In genomic region chr17:75876190-75876937, GRCh38 we compare ENCODE assay signal across 6 cellular contexts. TPM values are rescaled to one million over a fixed set of nuclear protein-coding genes. Genes with fewer than 3 reads are reported as not detected.
DNase-seq lines count a peak whose midpoint lies in the region; ATAC-seq lines count a peak whose summit lies in the region.

No MANE protein-coding gene starts in this region.

- peak overlapping the region; percentile 1 for H3K56ac ChIP-seq in mesendoderm (ENCODE audit: low read length)

- H3K23ac ChIP-seq in mesendoderm (ENCODE audit: low read length): no peak overlapping the region

- H3K27ac Mint-ChIP-seq in activated naive CD8-positive, alpha-beta T cell: peak overlapping the region; percentile 94

- peaks cover 40% of the 10 kb centered on the region for H3K4me1 Mint-ChIP-seq in activated naive CD8-positive, alpha-beta T cell (ENCODE audit: low read depth)

- no peaks in the 10 kb centered on the region for H3K9me3 Mint-ChIP-seq in activated naive CD8-positive, alpha-beta T cell (ENCODE audit: low read depth)

- H3K4me2 ChIP-seq in BLaER1: peak overlapping the region; percentile 93
- no peak overlapping the region for H3K4me2 ChIP-seq in mesendoderm (ENCODE audit: low read length)

- no peaks in the 10 kb centered on the region for H3K36me3 Mint-ChIP-seq in activated naive CD8-positive, alpha-beta T cell

- no peaks in the 10 kb centered on the region for H3K27me3 Mint-ChIP-seq in activated naive CD8-positive, alpha-beta T cell

- no peak overlapping the region for H2BK5ac ChIP-seq in mesendoderm (ENCODE audit: low read length)

- peak; percentile 82 for DNase-seq in NCI-H2171 (lab: John Stamatoyannopoulos, UW)
- peak; percentile 74 for DNase-seq in mesendoderm
- DNase-seq in aorta: peak; percentile 82 to 83

- H3K9me3 ChIP-seq in BLaER1 (no peaks in the 10 kb centered on the region), aorta (ENCODE audit: control insufficient read depth, low read length) (no peaks in the 10 kb centered on the region)

- no CpG with 5 or more reads among the region's 26 CpGs for WGBS in mesendoderm (ENCODE audit: extremely low coverage, insufficient coverage, low lambda C conversion rate)
- WGBS in aorta, 2 donors: 7 to 9% methylated on average over 26 of the region's 26 CpGs

- no peaks in the 10 kb centered on the region for H3K79me1 ChIP-seq in mesendoderm (ENCODE audit: low read length)

- no peak overlapping the region for H2AK5ac ChIP-seq in mesendoderm (ENCODE audit: low read length)

- H4K5ac ChIP-seq in mesendoderm (ENCODE audit: low read length): no peak overlapping the region

- no peak overlapping the region for H3K4ac ChIP-seq in mesendoderm (ENCODE audit: low read depth, low read length)

- peak overlapping the region; percentile 91 for H3K4me3 Mint-ChIP-seq in activated naive CD8-positive, alpha-beta T cell

- H4K20me1 ChIP-seq in BLaER1: no peaks in the 10 kb centered on the region; the same call in 1 of the 2 replicates

- H2BK15ac ChIP-seq in mesendoderm (replicated peaks; ENCODE audit: low read depth): no peak overlapping the region

- intact Hi-C loops in aorta (cut with DNase I): loop anchor here in 1 of 2 donors (5.0 kb wide), 2 partner anchors 99 to 359 kb away; partner anchors contain the start of genes CASKIN2 and TSEN54

- ATAC-seq in aorta (ENCODE audit: low FRiP score) (no peak), HG02870 (IDR thresholded peaks at IDR 0.05; ENCODE audit: unreplicated experiment) (no peak)

- peak overlapping the region; percentile 66 for H3K27ac ChIP-seq in BLaER1
- H3K27ac ChIP-seq in mesendoderm (ENCODE audit: low read depth, low read length): no peak overlapping the region
- H3K27ac ChIP-seq in aorta (ENCODE audit: low read depth in 1 of 2, low read length in 2 of 2): peak overlapping the region; percentile 34 to 90

- H3K79me2 ChIP-seq in mesendoderm (ENCODE audit: control insufficient read depth, insufficient read depth, low read length): no peaks in the 10 kb centered on the region

- peaks cover 82% of the 10 kb centered on the region for H3K4me1 ChIP-seq in BLaER1
- H3K4me1 ChIP-seq in mesendoderm (ENCODE audit: control insufficient read depth, low read depth, low read length): no peaks in the 10 kb centered on the region
- H3K4me1 ChIP-seq in aorta (ENCODE audit: control insufficient read depth in 1 of 2, insufficient read depth in 2 of 2, low read length in 2 of 2): peaks cover 0 to 3% of the 10 kb centered on the region in 2 donors

- no peak overlapping the region for H2BK120ac ChIP-seq in mesendoderm (ENCODE audit: low read depth, low read length)

- H3K36me3 ChIP-seq in BLaER1 (no peaks in the 10 kb centered on the region), mesendoderm (ENCODE audit: control insufficient read depth, insufficient read depth, low read length) (no peaks in the 10 kb centered on the region), aorta (ENCODE audit: control insufficient read depth in 1 of 2, insufficient read depth in 2 of 2, low read length in 1 of 2) (no peaks in the 10 kb centered on the region)

- no peak overlapping the region for H3K18ac ChIP-seq in mesendoderm (ENCODE audit: low read length)

- H3K27me3 ChIP-seq in BLaER1 (peaks cover 52% of the 10 kb centered on the region), mesendoderm (ENCODE audit: insufficient read depth, low read length, poor library complexity) (no peaks in the 10 kb centered on the region), aorta (ENCODE audit: control insufficient read depth in 1 of 2, insufficient read depth in 2 of 2, low read length in 1 of 2) (no peaks in the 10 kb centered on the region)

- H3K4me3 ChIP-seq in BLaER1: peak overlapping the region; percentile 63
- no peak overlapping the region for H3K4me3 ChIP-seq in mesendoderm (ENCODE audit: low read length)
- H3K4me3 ChIP-seq in aorta (ENCODE audit: low read length in 2 of 2): peak overlapping the region in 1 of 2 donors; percentile 6

- peak overlapping the region; percentile 55; the same call in 1 of the 2 replicates for H3K9ac ChIP-seq in BLaER1
- no peak overlapping the region for H3K9ac ChIP-seq in mesendoderm (ENCODE audit: low read length)

- H4K8ac ChIP-seq in mesendoderm (ENCODE audit: low read depth, low read length): no peak overlapping the region

RNA-seq across cellular contexts. Expression of gene TRIM47, which starts 2.0 kb away (rescaled TPM):
- polyA plus RNA-seq in mesendoderm (2013, experiment 1 of 2): 1.5 TPM
- polyA plus RNA-seq in mesendoderm (2013, experiment 2 of 2): 2.1 TPM
- 10 to 100 TPM; 39.8 to 88.5 TPM for total RNA-seq in aorta
- polyA plus RNA-seq in aorta: 10 to 100 TPM; 15.7 to 47.7 TPM

RNA-seq across cellular contexts. Expression of gene TRIM65, which starts 20.4 kb away (rescaled TPM):
- polyA plus RNA-seq in mesendoderm (2013, experiment 1 of 2): 31.0 TPM
- polyA plus RNA-seq in mesendoderm (2013, experiment 2 of 2): 30.0 TPM
- 10 to 100 TPM; 15.1 to 26.6 TPM for total RNA-seq in aorta
- polyA plus RNA-seq in aorta: 10 to 100 TPM; 10.0 to 12.8 TPM

RNA-seq across cellular contexts. Expression of gene WBP2, which starts 21.2 kb away (rescaled TPM):
- polyA plus RNA-seq in mesendoderm (2013, experiment 1 of 2): 70.2 TPM
- 71.9 TPM for polyA plus RNA-seq in mesendoderm (2013, experiment 2 of 2)
- total RNA-seq in aorta: 100 to 1,000 TPM; 104 to 122 TPM
- 100 to 1,000 TPM in 1 of 2 donors, 10 to 100 TPM in 1; 54.6 to 123 TPM for polyA plus RNA-seq in aorta

RNA-seq across cellular contexts. Expression of gene MRPL38, which starts 28.3 kb away (rescaled TPM):
- polyA plus RNA-seq in mesendoderm (2013, experiment 1 of 2): 67.5 TPM
- polyA plus RNA-seq in mesendoderm (2013, experiment 2 of 2): 68.9 TPM
- total RNA-seq in aorta: 10 to 100 TPM; 51.3 to 65.4 TPM
- polyA plus RNA-seq in aorta: 100 to 1,000 TPM in 1 of 2 donors, 10 to 100 TPM in 1; 25.2 to 128 TPM

RNA-seq across cellular contexts. Expression of gene UNC13D, which starts 32.2 kb away (rescaled TPM):
- polyA plus RNA-seq in mesendoderm (2013, experiment 1 of 2): 2.1 TPM
- polyA plus RNA-seq in mesendoderm (2013, experiment 2 of 2): 2.4 TPM
- 10 to 100 TPM; 17.7 to 20.0 TPM for total RNA-seq in aorta
- polyA plus RNA-seq in aorta: 10 to 100 TPM in 1 of 2 donors, 1 to 10 TPM in 1; 3.8 to 23.1 TPM
